In genomic region chr3:156612906-156613305, GRCh38 we compare ENCODE assay signal across 20 cellular contexts. TPM values are rescaled to one million over a fixed set of nuclear protein-coding genes. Genes with fewer than 3 reads are reported as not detected.
DNase-seq lines count a peak whose midpoint lies in the region; ATAC-seq, FAIRE-seq and TF ChIP-seq lines count a peak whose summit lies in the region.
"Had no signal": no experiment of that assay in that cellular context is flagged by ENCODE, and none has a peak within 500 bp of the region (broad histone marks: within the 10 kb centered on the region; RNA-seq: fewer than 3 reads in every experiment).

No MANE protein-coding gene starts in this region.

- H3K56ac ChIP-seq in IMR-90 (ENCODE audit: extremely low read depth, insufficient read depth, low read length), result no peak overlapping the region

- no peak overlapping the region for H3K4ac ChIP-seq in IMR-90 (ENCODE audit: low read depth, low read length)

- in situ Hi-C loops in IMR-90 (cut with MboI; ENCODE audit: low sequenced_read_pairs), result no loop called here
- in situ Hi-C loops in K562 (cut with MboI), result no loop called here

- TF ChIP-seq POLR2A in A549 (IDR thresholded peaks at IDR 0.05; ENCODE audit: low read length) (no peak), IMR-90 (IDR thresholded peaks at IDR 0.05; ENCODE audit: low read depth, low read length) (no peak), K562 (conservative IDR thresholded peaks at IDR 0.05) (no peak), heart left ventricle (IDR thresholded peaks at IDR 0.05) (no peak)

- POLR2A ChIA-PET in A549 (lab: Yijun Ruan, JAX) (no interaction called here), IMR-90 (lab: Charles Lee; ENCODE audit: unreplicated experiment) (no interaction called here), K562 (lab: Yijun Ruan, JAX) (interaction anchor here (2.2 kb wide), 1 partner anchor 13 kb away, joined by 6 read pairs; no protein-coding TSS in a partner anchor)

- intact Hi-C loops in IMR-90 (cut with micrococcal nuclease), result no loop called here
- intact Hi-C loops in K562 (cut with micrococcal nuclease), result no loop called here
- intact Hi-C loops in heart left ventricle (cut with DNase I), result no loop called here

- H3K9me3 ChIP-seq in A549 (no peaks in the 10 kb centered on the region), IMR-90 (ENCODE audit: control insufficient read depth, insufficient read depth, low read length) (no peaks in the 10 kb centered on the region), K562 (replicated peaks; ENCODE audit: control insufficient read depth, insufficient read depth, low read depth, low read length) (no peaks in the 10 kb centered on the region), heart left ventricle (no peaks in the 10 kb centered on the region)
- H3K9me3 ChIP-seq: BLaER1, Caco-2, HAP-1 had no signal

- H3K23ac ChIP-seq in IMR-90 (ENCODE audit: low read depth, low read length), result no peak overlapping the region

- TF ChIP-seq CTCF in A549 (IDR thresholded peaks at IDR 0.05) (no peak), IMR-90 (conservative IDR thresholded peaks at IDR 0.05; ENCODE audit: low read depth, low read length) (no peak), K562 (IDR thresholded peaks at IDR 0.05 in 2 of 3, conservative IDR thresholded peaks at IDR 0.05 in 1 of 3; ENCODE audit: insufficient read depth in 2 of 3, low read depth in 1 of 3, low read length in 3 of 3) (no peak), heart left ventricle (IDR thresholded peaks at IDR 0.05) (no peak)

- dilution Hi-C loops in IMR-90 (cut with HindIII; ENCODE audit: low sequenced_read_pairs, unreplicated experiment), result no loop called here

- H3K36me3 ChIP-seq in IMR-90 (ENCODE audit: control insufficient read depth, insufficient read depth, low read length), result no peaks in the 10 kb centered on the region
- H3K36me3 ChIP-seq in K562 (ENCODE audit: control insufficient read depth, insufficient read depth, low read length), result no peaks in the 10 kb centered on the region
- no peaks in the 10 kb centered on the region for H3K36me3 ChIP-seq in heart left ventricle
- H3K36me3 ChIP-seq: BLaER1, HAP-1 had no signal

- H2BK15ac ChIP-seq in IMR-90 (ENCODE audit: low read depth, low read length), result no peak overlapping the region

- TF ChIP-seq EP300 in A549 (IDR thresholded peaks at IDR 0.05) (no peak), K562 (IDR thresholded peaks at IDR 0.05; ENCODE audit: low read length) (no peak)

- no peak for DNase-seq in A549 (ENCODE audit: low read depth in 1 of 2, low spot score in 1 of 2)
- DNase-seq in IMR-90, result no peak
- DNase-seq in K562 (ENCODE audit: extremely low read depth in 1 of 4, low spot score in 3 of 4), result no peak
- DNase-seq in heart left ventricle, result no peak
- no peak for DNase-seq in NCI-H187 (lab: John Stamatoyannopoulos, UW)
- DNase-seq in islet precursor cell, result no peak
- DNase-seq: 8988T; Caco-2; CD4-positive, CD25-positive, alpha-beta regulatory T cell; CD8-positive, alpha-beta T cell; DMS153; DND-41; GOT3; HFFc6 had no signal

- H2BK5ac ChIP-seq in IMR-90 (ENCODE audit: low read depth, low read length, poor library complexity, severe bottlenecking), result no peak overlapping the region

- H4K8ac ChIP-seq in IMR-90 (ENCODE audit: low read depth in 2 of 2, low read length in 2 of 2), result no peak overlapping the region

- H2AFZ ChIP-seq in IMR-90 (replicated peaks; ENCODE audit: low read length, poor library complexity) (no peak overlapping the region), K562 (ENCODE audit: low read depth, low read length) (no peak overlapping the region)

- no peak overlapping the region for H4K91ac ChIP-seq in IMR-90 (ENCODE audit: insufficient read depth, low read depth, low read length)

- H3K9me1 ChIP-seq in IMR-90 (ENCODE audit: insufficient read depth, low read length) (peaks cover 12% of the 10 kb centered on the region), K562 (ENCODE audit: control insufficient read depth, insufficient read depth, low read length) (no peaks in the 10 kb centered on the region)

- no peak overlapping the region for H3K9ac ChIP-seq in IMR-90 (ENCODE audit: low read depth, low read length)
- no peak overlapping the region for H3K9ac ChIP-seq in K562 (ENCODE audit: insufficient read depth in 1 of 2, low read depth in 2 of 2, low read length in 2 of 2)
- H3K9ac ChIP-seq: BLaER1 had no signal

- H4K5ac ChIP-seq in IMR-90 (ENCODE audit: low read depth, low read length), result no peak overlapping the region

- H3K4me3 ChIP-seq in A549 (no peak overlapping the region), IMR-90 (ENCODE audit: insufficient read depth, low read depth, low read length) (no peak overlapping the region), K562 (no peak overlapping the region), heart left ventricle (no peak overlapping the region)
- H3K4me3 ChIP-seq: BLaER1, HAP-1 had no signal

- no peaks in the 10 kb centered on the region for H3K79me1 ChIP-seq in IMR-90 (ENCODE audit: low read depth in 1 of 2, low read length in 2 of 2)

- H3K4me1 ChIP-seq in A549 (no peaks in the 10 kb centered on the region), IMR-90 (ENCODE audit: control insufficient read depth, insufficient read depth, low read length) (peaks cover 8% of the 10 kb centered on the region), K562 (replicated peaks in 1 of 2; ENCODE audit: control insufficient read depth in 2 of 2, insufficient read depth in 2 of 2, low read length in 2 of 2) (peaks cover 0 to 6% of the 10 kb centered on the region in 2 experiments; a peak in 2 of 5 replicates), heart left ventricle (peaks cover 0 to 4% (median 0%) of the 10 kb centered on the region in 12 donors)
- H3K4me1 ChIP-seq: Caco-2 had no signal

- ATAC-seq in A549 (no peak), IMR-90 (ENCODE audit: low read depth) (no peak), K562 (no peak), heart left ventricle (no peak)
- ATAC-seq: CD8-positive, alpha-beta T cell had no signal

- H3K14ac ChIP-seq in IMR-90 (replicated peaks; ENCODE audit: low read depth, low read length), result no peak overlapping the region

- no peak overlapping the region for H2BK20ac ChIP-seq in IMR-90 (ENCODE audit: low read depth, low read length)

- no peak overlapping the region for H2AK5ac ChIP-seq in IMR-90 (ENCODE audit: low read depth, low read length)

- H3K27me3 ChIP-seq in IMR-90 (ENCODE audit: control insufficient read depth, insufficient read depth, low read length), result no peaks in the 10 kb centered on the region
- no peaks in the 10 kb centered on the region for H3K27me3 ChIP-seq in K562 (ENCODE audit: control insufficient read depth in 2 of 2, insufficient read depth in 2 of 2, low read length in 2 of 2)
- no peaks in the 10 kb centered on the region for H3K27me3 ChIP-seq in heart left ventricle
- H3K27me3 ChIP-seq: BLaER1 had no signal

- H3K4me2 ChIP-seq in A549 (no peak overlapping the region), IMR-90 (ENCODE audit: low read depth, low read length) (no peak overlapping the region), K562 (ENCODE audit: insufficient read depth, low read length) (no peak overlapping the region)
- H3K4me2 ChIP-seq: BLaER1 had no signal

- H2AK9ac ChIP-seq in IMR-90 (replicated peaks; ENCODE audit: low read depth, low read length, poor library complexity), result no peak overlapping the region

- BruUV-seq in IMR-90 (replicated peaks; lab: Mats Ljungman, UMichigan) (no TSS peak), K562 (replicated peaks; lab: Mats Ljungman, UMichigan) (no TSS peak)

- H3K18ac ChIP-seq in IMR-90 (ENCODE audit: low read depth, low read length), result no peak overlapping the region

- H4K20me1 ChIP-seq in IMR-90 (ENCODE audit: insufficient read depth, low read length) (no peaks in the 10 kb centered on the region), K562 (replicated peaks; ENCODE audit: control insufficient read depth, insufficient read depth, low read length) (no peaks in the 10 kb centered on the region)
- H4K20me1 ChIP-seq: BLaER1 had no signal

- CTCF ChIA-PET in A549 (lab: Yijun Ruan, JAX), result interaction anchor here (0.6 to 1.0 kb wide), 2 partner anchors 61 to 154 kb away, joined by 3 read pairs; no protein-coding TSS in a partner anchor
- CTCF ChIA-PET in IMR-90 (lab: Yijun Ruan, JAX), result no interaction called here
- CTCF ChIA-PET in K562 (lab: Yijun Ruan, JAX; ENCODE audit: low intra/inter-chr PET ratio), result no interaction called here

- FAIRE-seq in A549 (lab: Jason Lieb, UNC) (no peak), K562 (lab: Jason Lieb, UNC) (no peak)
- FAIRE-seq: G401.6, GM12892, H54 had no signal

- H3K79me2 ChIP-seq in K562 (ENCODE audit: control insufficient read depth, insufficient read depth, low read length), result no peaks in the 10 kb centered on the region

- no peak overlapping the region for H2BK120ac ChIP-seq in IMR-90 (ENCODE audit: low read depth, low read length)

- no peak overlapping the region for H3K27ac ChIP-seq in A549
- no peak overlapping the region for H3K27ac ChIP-seq in IMR-90 (ENCODE audit: insufficient read depth, low read length)
- H3K27ac ChIP-seq in K562 (ENCODE audit: extremely low read depth, low read depth, low read length), result no peak overlapping the region
- no peak overlapping the region for H3K27ac ChIP-seq in heart left ventricle
- H3K27ac ChIP-seq: BLaER1, C4-2B had no signal

- TF ChIP-seq RAD21 in A549 (conservative IDR thresholded peaks at IDR 0.05 in 1 of 2, IDR thresholded peaks at IDR 0.05 in 1 of 2), result no peak
- no peak for TF ChIP-seq RAD21 in IMR-90 (IDR thresholded peaks at IDR 0.05; ENCODE audit: low read length)
- TF ChIP-seq RAD21 in K562 (CRISPR knock-in tag; conservative IDR thresholded peaks at IDR 0.05 in 1 of 2, IDR thresholded peaks at IDR 0.05 in 1 of 2), result no peak

RNA-seq across cellular contexts. Expression of gene SSR3, which starts 58.0 kb away (rescaled TPM):
- polyA plus RNA-seq in A549 (2011; rRNA removed), result 187 and 242 TPM in 2 replicates
- polyA plus RNA-seq in A549 (2012; cell fraction: cytosol; rRNA removed), result 74.2 and 85.7 TPM in 2 replicates
- 22.4 and 26.7 TPM in 2 replicates for polyA plus RNA-seq in A549 (2012; cell fraction: nucleus; rRNA removed)
- 154 to 166 TPM (median 156 TPM) in 3 replicates for polyA plus RNA-seq in A549 (2017; fragmentation: RNase III; extraction: RNeasy Plus Mini Kit Qiagen cat#74134 plus additional on column Dnase treatment)
- 207 and 305 TPM in 2 replicates for polyA minus RNA-seq in A549 (2011; rRNA and poly(A)+ RNA removed)
- total RNA-seq in IMR-90 (2012; rRNA removed), result 606 and 608 TPM in 2 replicates
- polyA plus RNA-seq in IMR-90 (2012; rRNA removed), result 216 and 246 TPM in 2 replicates
- polyA plus RNA-seq in IMR-90 (2012; cell fraction: cytosol; rRNA removed), result 33.1 and 84.5 TPM in 2 replicates
- 19.9 and 62.0 TPM in 2 replicates for polyA plus RNA-seq in IMR-90 (2012; cell fraction: nucleus; rRNA removed; ENCODE audit: low replicate concordance)
- 161 and 194 TPM in 2 replicates for total RNA-seq in K562 (2011; cell fraction: chromatin; rRNA removed; ENCODE audit: low replicate concordance)
- total RNA-seq in K562 (2011; cell fraction: nucleolus; rRNA removed), result 173 and 183 TPM in 2 replicates
- total RNA-seq in K562 (2011; cell fraction: nucleoplasm; rRNA removed), result 226 and 257 TPM in 2 replicates
- total RNA-seq in K562 (2014; rRNA removed), result 104 and 139 TPM in 2 replicates
- 330 and 368 TPM in 2 replicates for total RNA-seq in K562 (2014; rRNA removed; fragmentation: Illumina TruSeq; extraction: Trizol)
- 206 and 248 TPM in 2 replicates for total RNA-seq in K562 (2015; rRNA removed; fragmentation: Illumina TruSeq; extraction: Trizol)
- total RNA-seq in K562 (2021), result 243 and 257 TPM in 2 replicates
- 354 and 388 TPM in 2 replicates for polyA plus RNA-seq in K562 (2011; rRNA removed)
- polyA plus RNA-seq in K562 (2011; cell fraction: cytosol; rRNA removed), result 155 and 228 TPM in 2 replicates
- polyA plus RNA-seq in K562 (2011; cell fraction: nucleus; rRNA removed), result 70.9 and 103 TPM in 2 replicates
- polyA plus RNA-seq in K562 (2012), result 284 and 396 TPM in 2 replicates
- polyA plus RNA-seq in K562 (2014; fragmentation: Illumina TruSeq; extraction: Trizol), result 246 and 307 TPM in 2 replicates
- polyA plus RNA-seq in K562 (2014; fragmentation: Nextera tagmentation; extraction: Ambion mirVana), result 100 to 1,000 TPM; 423 to 464 TPM
- polyA plus RNA-seq in K562 (2014; rRNA removed), result 154 and 214 TPM in 2 replicates
- polyA minus RNA-seq in K562 (2011; rRNA and poly(A)+ RNA removed), result 571 and 620 TPM in 2 replicates
- polyA minus RNA-seq in K562 (2011; cell fraction: cytosol; rRNA and poly(A)+ RNA removed), result 141 and 146 TPM in 2 replicates
- 74.0 and 143 TPM in 2 replicates for polyA minus RNA-seq in K562 (2011; cell fraction: nucleus; rRNA and poly(A)+ RNA removed)
- total RNA-seq in heart left ventricle, result 100 to 1,000 TPM; 171 to 456 (median 197) TPM
- polyA plus RNA-seq in heart left ventricle, result 100 to 1,000 TPM; 112 to 900 TPM

Comparison
In these comparisons a context has a peak if more than half of its experiments do, and no peak if none do; other contexts are left out.
1. Of the 35 proteins assayed by ChIP-seq in both K562 and A549: peak only in K562: none; only in A549: none; in both: MAFK; in neither: 34.